21 cellular contexts compared by ENCODE assay signal in the genomic region with DNA sequence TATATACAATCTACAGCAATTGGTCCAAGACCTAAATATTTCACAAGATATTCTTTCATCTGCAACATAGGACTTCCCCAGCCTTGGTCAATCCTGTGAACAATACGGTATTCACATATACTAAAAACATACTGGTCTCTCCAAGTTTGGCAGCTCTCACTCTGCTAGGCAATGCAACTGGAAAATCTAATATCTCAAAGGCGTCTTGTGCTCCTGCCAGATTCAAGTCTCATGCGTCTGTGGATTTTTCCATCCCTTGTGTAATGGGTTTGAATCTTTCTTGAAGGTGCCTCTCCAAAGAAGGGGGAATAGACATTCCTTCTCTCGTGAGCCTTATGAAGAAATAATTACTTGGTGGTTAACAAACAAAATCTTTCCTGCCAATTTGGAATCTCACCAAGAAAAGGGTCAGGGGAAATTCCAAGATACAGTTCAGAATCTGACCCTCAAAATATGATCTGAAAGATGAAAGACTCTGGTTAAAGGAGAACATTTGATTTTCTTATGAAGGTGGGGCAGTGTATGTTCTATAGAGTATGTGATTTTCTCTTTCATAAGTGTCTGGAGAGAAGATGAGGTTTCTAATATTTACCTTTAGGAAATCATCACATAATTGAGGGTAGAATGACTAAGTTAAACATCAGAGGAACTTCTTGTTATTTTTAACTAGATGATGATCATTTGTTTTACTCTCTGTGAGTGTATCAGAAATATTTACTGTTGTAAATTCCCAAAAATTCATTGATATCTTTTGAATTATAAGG. TPM values are rescaled to one million over a fixed set of nuclear protein-coding genes. Genes with fewer than 3 reads are reported as not detected.
DNase-seq lines count a peak whose midpoint lies in the region; ATAC-seq, FAIRE-seq and TF ChIP-seq lines count a peak whose summit lies in the region.
"Had no signal": no experiment of that assay in that cellular context is flagged by ENCODE, and none has a peak within 500 bp of the region (broad histone marks: within the 10 kb centered on the region; RNA-seq: fewer than 3 reads in every experiment).

No MANE protein-coding gene starts in this region.

- H3K27me3 ChIP-seq in bronchial epithelial cell (ENCODE audit: control insufficient read depth, insufficient read depth, low read length): no peaks in the 10 kb centered on the region
- H3K27me3 ChIP-seq: colonic mucosa had no signal

- H3K9me3 ChIP-seq in T-helper 17 cell (ENCODE audit: control insufficient read depth, low read length, poor library complexity, severe bottlenecking): no peaks in the 10 kb centered on the region
- H3K9me3 ChIP-seq: colonic mucosa had no signal

- no peak overlapping the region for H3K4me3 Mint-ChIP-seq in T-helper 17 cell
- H3K4me3 Mint-ChIP-seq: activated CD4-positive, alpha-beta T cell treated with anti-CD3 and anti-CD28 coated beads for 36 hours; CD14-positive monocyte; T-cell had no signal

- H3K4me3 ChIP-seq in AG10803 (ENCODE audit: low read length): no peak overlapping the region
- no peak overlapping the region for H3K4me3 ChIP-seq in bronchial epithelial cell (ENCODE audit: low read depth, low read length)
- H3K4me3 ChIP-seq: colonic mucosa had no signal

- no peak for ATAC-seq in GM19328 (IDR thresholded peaks at IDR 0.05; ENCODE audit: unreplicated experiment)
- no peak for ATAC-seq in T-helper 17 cell
- ATAC-seq: activated CD4-positive, alpha-beta T cell treated with anti-CD3 and anti-CD28 coated beads for 36 hours; left ventricle myocardium superior; T-cell had no signal

- DNase-seq in AG10803 (ENCODE audit: low read depth) (peak; percentile 40), NCI-H69 (lab: John Stamatoyannopoulos, UW) (peak; percentile 42), bronchial epithelial cell (ENCODE audit: low read depth) (peak; percentile 62), iris pigment epithelial cell (ENCODE audit: low read depth) (peak; percentile 83), HK-2 (ENCODE audit: unreplicated experiment) (no peak), T-helper 17 cell (no peak)
- DNase-seq in activated CD4-positive, CD25-positive, alpha-beta regulatory T cell (lab: John Stamatoyannopoulos, UW): no peak
- DNase-seq: activated CD4-positive, alpha-beta T cell treated with anti-CD3 and anti-CD28 coated beads for 36 hours; activated naive CD4-positive, alpha-beta T cell treated with anti-CD3 and anti-CD28 coated beads, Interleukin-2, amount 50 U/mL, for 16 hours; colonic mucosa; foreskin melanocyte; KBM-7; left ventricle myocardium superior; NCI-H774; SIG-M5; stimulated activated CD4-positive, alpha-beta T cell treated with anti-CD3 and anti-CD28 coated beads, Interleukin-2, amount 100 ng/mL, for 48 hours; stimulated activated naive CD4-positive, alpha-beta T cell treated with Interleukin-2 at 50 U/mL for 16 hours; T-cell had no signal

- FAIRE-seq in bronchial epithelial cell (lab: Jason Lieb, UNC): no peak
- FAIRE-seq: TTC549 had no signal

- no peak overlapping the region for H3K27ac Mint-ChIP-seq in T-helper 17 cell
- H3K27ac Mint-ChIP-seq: activated CD4-positive, alpha-beta T cell treated with anti-CD3 and anti-CD28 coated beads for 36 hours; CD14-positive monocyte; T-cell had no signal

- TF ChIP-seq CTCF in AG10803 (conservative IDR thresholded peaks at IDR 0.05; ENCODE audit: low read length) (no peak), bronchial epithelial cell (IDR thresholded peaks at IDR 0.05; ENCODE audit: insufficient read depth, low read length, severe bottlenecking) (no peak)

- H3K4me1 Mint-ChIP-seq in T-helper 17 cell: peaks cover 9% of the 10 kb centered on the region
- H3K4me1 Mint-ChIP-seq: CD14-positive monocyte had no signal

- H3K27me3 Mint-ChIP-seq in T-helper 17 cell: peaks cover 71% of the 10 kb centered on the region

- H3K36me3 ChIP-seq in bronchial epithelial cell (ENCODE audit: control insufficient read depth, insufficient read depth, low read length): no peaks in the 10 kb centered on the region
- H3K36me3 ChIP-seq: colonic mucosa had no signal

- H3K36me3 Mint-ChIP-seq in T-helper 17 cell (ENCODE audit: low read depth): peaks cover 6% of the 10 kb centered on the region
- H3K36me3 Mint-ChIP-seq: CD14-positive monocyte, T-cell had no signal

RNA-seq across cellular contexts. Expression of a gene that starts 27.6 kb away (rescaled TPM):
- total RNA-seq in bronchial epithelial cell (93.3 and 145 TPM in 2 replicates), T-helper 17 cell (1 to 10 TPM; 2.1 to 4.9 TPM)

Comparison
In these comparisons a context has a peak if more than half of its experiments do, and no peak if none do; other contexts are left out.
1. DNase-seq: peak in AG10803 (single experiment), NCI-H69 (single experiment), bronchial epithelial cell (single experiment) and iris pigment epithelial cell (single experiment); none in HK-2 (single experiment), T-helper 17 cell (0 of 3) and activated CD4-positive, CD25-positive, alpha-beta regulatory T cell (0 of 4).
2. RNA of a gene that starts 27.6 kb away (total RNA-seq): 93.3 to 145 TPM in bronchial epithelial cell; 2.1 to 4.9 TPM in T-helper 17 cell; every median in the first group is over 10 times any median in the second.